ENCODE assay signal across 8 cellular contexts in genomic region chr3:114056130-114057010, GRCh38. TPM values are rescaled to one million over a fixed set of nuclear protein-coding genes. Genes with fewer than 3 reads are reported as not detected.
A peak's percentile ranks its signal among the peaks of the same experiment; 100 is the strongest.
DNase-seq lines count a peak whose midpoint lies in the region; ATAC-seq and TF ChIP-seq lines count a peak whose summit lies in the region.

TSS of gene CCDC191 (minus strand) at chr3:114056526. CDS start at chr3:114056466, 60 bp downstream.
TSS of gene QTRT2 (plus strand) at chr3:114056737. CDS start at chr3:114065258, 8,521 bp downstream.

- H3K9me3 Mint-ChIP-seq in activated naive CD8-positive, alpha-beta T cell treated with anti-CD3 and anti-CD28 coated beads for 36 hours: no peaks in the 10 kb centered on the region

- H3K4me2 ChIP-seq in osteoblast (ENCODE audit: insufficient read depth, low read length): peak within 1 kb of the TSS; percentile 96

- H3K4me3 Mint-ChIP-seq in activated naive CD8-positive, alpha-beta T cell treated with anti-CD3 and anti-CD28 coated beads for 36 hours: peak within 1 kb of the TSS; percentile 92

- H3K4me1 ChIP-seq in osteoblast (ENCODE audit: insufficient read depth, low read length): peaks cover 16% of the 10 kb centered on the region
- no peaks in the 10 kb centered on the region for H3K4me1 ChIP-seq in thymus (ENCODE audit: control insufficient read depth, insufficient read depth, low read length)

- DNase-seq in NCI-H1105 (lab: John Stamatoyannopoulos, UW) (peak; percentile 99), SKM-1 (lab: John Stamatoyannopoulos, UW; ENCODE audit: unreplicated experiment) (peak; percentile 99), head of caudate nucleus (peak; percentile 98 to 100 (median 99)), osteoblast (ENCODE audit: insufficient read length, low spot score, missing footprints) (peak; percentile 94)
- DNase-seq in activated naive CD8-positive, alpha-beta T cell treated with anti-CD3 and anti-CD28 coated beads for 36 hours: peak; percentile 96

- H3K4me3 ChIP-seq in osteoblast (ENCODE audit: insufficient read depth, low read length) (peak within 1 kb of the TSS; percentile 95), thymus (ENCODE audit: low read length) (peak within 1 kb of the TSS; percentile 88)

- H3K27me3 Mint-ChIP-seq in activated naive CD8-positive, alpha-beta T cell treated with anti-CD3 and anti-CD28 coated beads for 36 hours: no peaks in the 10 kb centered on the region

- WGBS in thymus: under 1% methylated on average over 49 of the region's 49 CpGs

- intact Hi-C loops in head of caudate nucleus (cut with DNase I): loop anchor here (5.0 kb wide), 1 partner anchor 314 kb away; no protein-coding TSS in a partner anchor

- ATAC-seq in HG02642 (IDR thresholded peaks at IDR 0.05; ENCODE audit: poor library complexity, unreplicated experiment): peak; percentile 98

- TF ChIP-seq CTCF in osteoblast (IDR thresholded peaks at IDR 0.05; ENCODE audit: extremely low read depth, low read depth, low read length): no peak

- no peaks in the 10 kb centered on the region for H4K20me1 ChIP-seq in osteoblast (ENCODE audit: insufficient read depth, low read length)

- peaks cover 47% of the 10 kb centered on the region for H3K79me2 ChIP-seq in osteoblast (ENCODE audit: insufficient read depth, low read length)

- peaks cover 27% of the 10 kb centered on the region for H3K4me1 Mint-ChIP-seq in activated naive CD8-positive, alpha-beta T cell treated with anti-CD3 and anti-CD28 coated beads for 36 hours

- no peaks in the 10 kb centered on the region for H3K36me3 ChIP-seq in osteoblast (ENCODE audit: insufficient read depth, low read length)
- no peaks in the 10 kb centered on the region for H3K36me3 ChIP-seq in thymus (ENCODE audit: control insufficient read depth, insufficient read depth)

- H3K36me3 Mint-ChIP-seq in activated naive CD8-positive, alpha-beta T cell treated with anti-CD3 and anti-CD28 coated beads for 36 hours: peaks cover 25% of the 10 kb centered on the region

- H3K27ac Mint-ChIP-seq in activated naive CD8-positive, alpha-beta T cell treated with anti-CD3 and anti-CD28 coated beads for 36 hours: peak within 1 kb of the TSS; percentile 94

- no peaks in the 10 kb centered on the region for H3K27me3 ChIP-seq in osteoblast (ENCODE audit: insufficient read depth, low read length)
- H3K27me3 ChIP-seq in thymus (ENCODE audit: control insufficient read depth, insufficient read depth): no peaks in the 10 kb centered on the region

- peak; percentile 32 for TF ChIP-seq POLR2A in GM10847 (IDR thresholded peaks at IDR 0.05; ENCODE audit: extremely low read depth, insufficient read length)

- H3K9me3 ChIP-seq in osteoblast (ENCODE audit: low read depth, low read length) (no peaks in the 10 kb centered on the region), thymus (ENCODE audit: control insufficient read depth) (no peaks in the 10 kb centered on the region)

- H3K27ac ChIP-seq in osteoblast (ENCODE audit: low read depth, low read length): peak within 1 kb of the TSS; percentile 91
- peak within 1 kb of the TSS; percentile 76 for H3K27ac ChIP-seq in thymus (ENCODE audit: low read depth)

- peak within 1 kb of the TSS; percentile 100 for H2AFZ ChIP-seq in osteoblast (ENCODE audit: low read length)

RNA-seq across cellular contexts. Expression of gene CCDC191, which starts in this region (rescaled TPM):
- total RNA-seq in activated naive CD8-positive, alpha-beta T cell treated with anti-CD3 and anti-CD28 coated beads for 36 hours: 1 to 10 TPM in 1 of 2 experiments, under 1 TPM in 1; 0.99 to 1.7 TPM
- 3.2 and 4.0 TPM in 2 replicates for total RNA-seq in osteoblast
- polyA plus RNA-seq in thymus: 7.3 TPM

RNA-seq across cellular contexts. Expression of gene QTRT2, which starts in this region (rescaled TPM):
- total RNA-seq in activated naive CD8-positive, alpha-beta T cell treated with anti-CD3 and anti-CD28 coated beads for 36 hours: 10 to 100 TPM; 43.3 to 51.1 TPM
- 12.4 and 14.5 TPM in 2 replicates for total RNA-seq in osteoblast
- 9.0 TPM for polyA plus RNA-seq in thymus

Comparison
In these comparisons a context has a peak if more than half of its experiments do, and no peak if none do; other contexts are left out.
1. Peak in every context shown above with its lines: DNase-seq, ATAC-seq, H3K4me3 ChIP-seq and H3K27ac ChIP-seq.